ENCODE assay signal across 1 cellular context in genomic region chr1:113904292-113904673, GRCh38.
TF ChIP-seq lines count a peak whose summit lies in the region.

No MANE protein-coding gene starts in this region.

TF ChIP-seq in HEK293, 187 proteins besides CTCF, POLR2A, EP300 and RAD21 (continued from another document):
- TF ChIP-seq PRDM2 (tag by site-specific recombination; IDR thresholded peaks at IDR 0.05; ENCODE audit: borderline replicate concordance) (no peak), ZNF560 (tag by site-specific recombination; IDR thresholded peaks at IDR 0.05; ENCODE audit: borderline replicate concordance) (no peak), ZNF221 (tag by site-specific recombination; IDR thresholded peaks at IDR 0.05; ENCODE audit: borderline replicate concordance) (no peak), ZNF449 (tag by site-specific recombination; IDR thresholded peaks at IDR 0.05) (no peak), GLI4 (tag by site-specific recombination; IDR thresholded peaks at IDR 0.05) (no peak), KLF7 (tag by site-specific recombination; IDR thresholded peaks at IDR 0.05; ENCODE audit: borderline replicate concordance) (no peak), ZNF10 (tag by site-specific recombination; IDR thresholded peaks at IDR 0.05) (peak; percentile 97), ZBTB48 (tag by site-specific recombination; IDR thresholded peaks at IDR 0.05) (0 out of 2 replicates have a peak, but pooled peaks have one; percentile 48), ZNF292 (tag by site-specific recombination; IDR thresholded peaks at IDR 0.05; ENCODE audit: borderline replicate concordance, low read depth) (no peak), SCRT1 (tag by site-specific recombination; IDR thresholded peaks at IDR 0.05; ENCODE audit: borderline replicate concordance) (no peak), ZNF555 (tag by site-specific recombination; conservative IDR thresholded peaks at IDR 0.05) (no peak), ZNF335 (tag by site-specific recombination; conservative IDR thresholded peaks at IDR 0.05) (no peak), ZNF473 (tag by site-specific recombination; IDR thresholded peaks at IDR 0.05) (no peak), MZF1 (tag by site-specific recombination; IDR thresholded peaks at IDR 0.05; ENCODE audit: borderline replicate concordance) (peak; percentile 76; the same call in 1 of the 2 replicates), PRDM10 (tag by site-specific recombination; IDR thresholded peaks at IDR 0.05) (peak; percentile 7; the same call in 1 of the 2 replicates)
